8 cellular contexts compared by ENCODE assay signal in genomic region chr4:139740531-139741041, GRCh38.
DNase-seq lines count a peak whose midpoint lies in the region; ATAC-seq and TF ChIP-seq lines count a peak whose summit lies in the region.

No MANE protein-coding gene starts in this region.

- CTCF ChIA-PET in AG04449 (lab: Yijun Ruan, JAX): interaction anchor here (0.7 to 4.5 kb wide), 18 partner anchors 9 to 589 kb away, joined by 3 to 22 read pairs (median 4); no protein-coding TSS in a partner anchor

- no peak overlapping the region for H3K4me3 ChIP-seq in AG04449 (ENCODE audit: low read depth, low read length)

- intact Hi-C loops in head of caudate nucleus (cut with DNase I): no loop called here

- ATAC-seq in HG03095 (IDR thresholded peaks at IDR 0.05; ENCODE audit: unreplicated experiment): no peak
- no peak for ATAC-seq in GM18870 (IDR thresholded peaks at IDR 0.05; ENCODE audit: unreplicated experiment)
- ATAC-seq in HG02840 (IDR thresholded peaks at IDR 0.05; ENCODE audit: low FRiP score, unreplicated experiment): no peak

- POLR2A ChIA-PET in AG04449 (lab: Yijun Ruan, JAX): no interaction called here

- DNase-seq in AG04449 (ENCODE audit: low read depth, low spot score) (peak; percentile 72), M059J (ENCODE audit: low read depth) (peak; percentile 57), UCSD-AML1 (lab: John Stamatoyannopoulos, UW; ENCODE audit: unreplicated experiment) (peak; percentile 72), head of caudate nucleus (peak in 41 of 42 donors; percentile 24 to 90 (median 68)), putamen (ENCODE audit: low spot score) (peak; percentile 86)

- TF ChIP-seq CTCF in AG04449 (IDR thresholded peaks at IDR 0.05; ENCODE audit: insufficient read depth, low read length, missing control alignments): peak; percentile 24
